1 cellular context compared by ENCODE assay signal in the genomic region with DNA sequence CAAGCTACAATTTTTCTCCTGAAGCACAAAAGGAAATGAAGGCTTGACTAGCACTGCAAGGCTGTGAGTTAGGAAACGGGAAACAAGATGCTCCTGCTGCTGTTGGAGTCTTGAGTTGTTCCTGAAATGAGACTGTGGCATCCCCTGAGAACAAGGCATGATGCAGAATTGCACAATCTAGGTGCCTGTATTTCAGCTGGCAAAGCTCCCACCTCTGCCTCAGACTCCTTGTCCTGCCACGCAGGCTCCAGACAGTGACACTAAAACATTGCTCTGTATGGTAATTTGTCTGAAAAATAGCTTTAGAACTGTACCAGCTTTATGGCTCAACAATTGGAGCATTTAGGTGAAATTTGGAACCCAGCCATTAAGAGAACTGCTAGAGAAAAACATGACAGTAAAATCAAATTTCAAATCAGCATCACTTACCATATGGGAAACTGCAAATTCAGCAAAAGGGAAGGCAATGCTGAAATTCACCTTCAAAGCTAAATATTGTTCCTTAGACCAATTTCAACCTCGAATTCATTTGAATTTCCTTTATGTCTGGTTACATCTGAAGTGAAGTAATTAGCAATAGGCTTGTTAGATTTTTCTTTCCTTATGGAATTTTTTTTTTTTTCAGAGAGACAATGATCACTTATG.
TF ChIP-seq lines count a peak whose summit lies in the region.

No MANE protein-coding gene starts in this region.

TF ChIP-seq in SK-N-SH, 30 proteins besides CTCF, POLR2A, EP300 and RAD21 (continued from another document):
- TF ChIP-seq, protein P1, sequence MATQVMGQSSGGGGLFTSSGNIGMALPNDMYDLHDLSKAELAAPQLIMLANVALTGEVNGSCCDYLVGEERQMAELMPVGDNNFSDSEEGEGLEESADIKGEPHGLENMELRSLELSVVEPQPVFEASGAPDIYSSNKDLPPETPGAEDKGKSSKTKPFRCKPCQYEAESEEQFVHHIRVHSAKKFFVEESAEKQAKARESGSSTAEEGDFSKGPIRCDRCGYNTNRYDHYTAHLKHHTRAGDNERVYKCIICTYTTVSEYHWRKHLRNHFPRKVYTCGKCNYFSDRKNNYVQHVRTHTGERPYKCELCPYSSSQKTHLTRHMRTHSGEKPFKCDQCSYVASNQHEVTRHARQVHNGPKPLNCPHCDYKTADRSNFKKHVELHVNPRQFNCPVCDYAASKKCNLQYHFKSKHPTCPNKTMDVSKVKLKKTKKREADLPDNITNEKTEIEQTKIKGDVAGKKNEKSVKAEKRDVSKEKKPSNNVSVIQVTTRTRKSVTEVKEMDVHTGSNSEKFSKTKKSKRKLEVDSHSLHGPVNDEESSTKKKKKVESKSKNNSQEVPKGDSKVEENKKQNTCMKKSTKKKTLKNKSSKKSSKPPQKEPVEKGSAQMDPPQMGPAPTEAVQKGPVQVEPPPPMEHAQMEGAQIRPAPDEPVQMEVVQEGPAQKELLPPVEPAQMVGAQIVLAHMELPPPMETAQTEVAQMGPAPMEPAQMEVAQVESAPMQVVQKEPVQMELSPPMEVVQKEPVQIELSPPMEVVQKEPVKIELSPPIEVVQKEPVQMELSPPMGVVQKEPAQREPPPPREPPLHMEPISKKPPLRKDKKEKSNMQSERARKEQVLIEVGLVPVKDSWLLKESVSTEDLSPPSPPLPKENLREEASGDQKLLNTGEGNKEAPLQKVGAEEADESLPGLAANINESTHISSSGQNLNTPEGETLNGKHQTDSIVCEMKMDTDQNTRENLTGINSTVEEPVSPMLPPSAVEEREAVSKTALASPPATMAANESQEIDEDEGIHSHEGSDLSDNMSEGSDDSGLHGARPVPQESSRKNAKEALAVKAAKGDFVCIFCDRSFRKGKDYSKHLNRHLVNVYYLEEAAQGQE (IDR thresholded peaks at IDR 0.05; ENCODE audit: low read depth, low read length): no peak
- TF ChIP-seq, protein P2, sequence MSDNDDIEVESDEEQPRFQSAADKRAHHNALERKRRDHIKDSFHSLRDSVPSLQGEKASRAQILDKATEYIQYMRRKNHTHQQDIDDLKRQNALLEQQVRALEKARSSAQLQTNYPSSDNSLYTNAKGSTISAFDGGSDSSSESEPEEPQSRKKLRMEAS (IDR thresholded peaks at IDR 0.05; ENCODE audit: low read depth): no peak
